6 cellular contexts compared by ENCODE assay signal in genomic region chr17:30575648-30576325, GRCh38.
DNase-seq lines count a peak whose midpoint lies in the region; ATAC-seq and TF ChIP-seq lines count a peak whose summit lies in the region.
"Not testable (repeated sequence)": the region's sequence is repeated elsewhere in the genome, so short reads cannot be mapped to it uniquely, and the experiment has no call there.

No MANE protein-coding gene starts in this region.

- peaks cover 26% of the 10 kb centered on the region for H3K27me3 Mint-ChIP-seq in HFFc6 (ENCODE audit: insufficient read depth)
- H3K27me3 Mint-ChIP-seq in activated CD4-positive, alpha-beta memory T cell treated with anti-CD3 and anti-CD28 coated beads for 36 hours: not testable (repeated sequence)

- H3K36me3 ChIP-seq in ES-I3 (ENCODE audit: insufficient read depth, low read length); upper lobe of right lung: not testable (repeated sequence)

- ATAC-seq in upper lobe of right lung: peak; percentile 23

- H3K27me3 ChIP-seq in upper lobe of right lung: not testable (repeated sequence)

- DNase-seq in HFFc6: not testable (repeated sequence)
- peak; percentile 4 for DNase-seq in activated CD4-positive, alpha-beta memory T cell treated with anti-CD3 and anti-CD28 coated beads for 36 hours
- peak; percentile 63 for DNase-seq in cardiac septum (ENCODE audit: low spot score)
- DNase-seq in mesenteric fat pad (ENCODE audit: low spot score): peak; percentile 69
- DNase-seq in upper lobe of right lung: peak; percentile 29

- not testable (repeated sequence) for H3K9me3 ChIP-seq in ES-I3 (ENCODE audit: control insufficient read depth, insufficient read depth, low read length); upper lobe of right lung

- not testable (repeated sequence) for H3K4me3 ChIP-seq in upper lobe of right lung

- intact Hi-C loops in activated CD4-positive, alpha-beta memory T cell treated with anti-CD3 and anti-CD28 coated beads for 36 hours (cut with micrococcal nuclease); cardiac septum (cut with DNase I); upper lobe of right lung (cut with DNase I): not testable (repeated sequence)

- peaks cover 18% of the 10 kb centered on the region for H3K4me1 ChIP-seq in ES-I3 (ENCODE audit: insufficient read depth, low read length)
- H3K4me1 ChIP-seq in upper lobe of right lung: not testable (repeated sequence)

- not testable (repeated sequence) for TF ChIP-seq CTCF in HFFc6 (IDR thresholded peaks at IDR 0.05); upper lobe of right lung (IDR thresholded peaks at IDR 0.05)

- not testable (repeated sequence) for H3K27ac ChIP-seq in upper lobe of right lung

- H3K4me1 Mint-ChIP-seq in HFFc6 (ENCODE audit: low read depth): peaks cover 20% of the 10 kb centered on the region
- H3K4me1 Mint-ChIP-seq in activated CD4-positive, alpha-beta memory T cell treated with anti-CD3 and anti-CD28 coated beads for 36 hours (ENCODE audit: low read depth): not testable (repeated sequence)

- POLR2A ChIA-PET in activated CD4-positive, alpha-beta memory T cell treated with anti-CD3 and anti-CD28 coated beads for 36 hours (lab: Charles Lee): not testable (repeated sequence)

- H3K27ac Mint-ChIP-seq in HFFc6; activated CD4-positive, alpha-beta memory T cell treated with anti-CD3 and anti-CD28 coated beads for 36 hours: not testable (repeated sequence)

- H3K4me3 Mint-ChIP-seq in HFFc6: peak overlapping the region; percentile 71; the same call in 1 of the 2 replicates
- not testable (repeated sequence) for H3K4me3 Mint-ChIP-seq in activated CD4-positive, alpha-beta memory T cell treated with anti-CD3 and anti-CD28 coated beads for 36 hours

- H3K36me3 Mint-ChIP-seq in HFFc6 (ENCODE audit: low read depth); activated CD4-positive, alpha-beta memory T cell treated with anti-CD3 and anti-CD28 coated beads for 36 hours: not testable (repeated sequence)

- H3K9ac ChIP-seq in ES-I3 (ENCODE audit: low read depth, low read length): peak overlapping the region; percentile 15; the same call in 1 of the 2 replicates

- H3K9me3 Mint-ChIP-seq in HFFc6; activated CD4-positive, alpha-beta memory T cell treated with anti-CD3 and anti-CD28 coated beads for 36 hours: not testable (repeated sequence)

- CTCF ChIA-PET in activated CD4-positive, alpha-beta memory T cell treated with anti-CD3 and anti-CD28 coated beads for 36 hours (lab: Charles Lee): not testable (repeated sequence)
